ENCODE assay signal across 8 cellular contexts in genomic region chr1:20440785-20441200, GRCh38. TPM values are rescaled to one million over a fixed set of nuclear protein-coding genes. Genes with fewer than 3 reads are reported as not detected.
DNase-seq lines count a peak whose midpoint lies in the region; ATAC-seq and TF ChIP-seq lines count a peak whose summit lies in the region.

No MANE protein-coding gene starts in this region.

- TF ChIP-seq CTCF in endodermal cell (conservative IDR thresholded peaks at IDR 0.05), result no peak

- peaks cover 2% of the 10 kb centered on the region for H3K9me3 Mint-ChIP-seq in endodermal cell

- no peak overlapping the region for H3K27ac Mint-ChIP-seq in endodermal cell

- WGBS in endodermal cell (ENCODE audit: insufficient coverage in 1 of 2, insufficient read length in 1 of 2), 2 experiments, result 6 to 36% methylated on average over 2 to 6 of the region's 6 CpGs

- H3K9ac ChIP-seq in endodermal cell (ENCODE audit: extremely low read depth, low read length, poor library complexity, severe bottlenecking), result no peak overlapping the region

- no peaks in the 10 kb centered on the region for H3K9me3 ChIP-seq in endodermal cell (ENCODE audit: control insufficient read depth, low read length)

- no peak overlapping the region for H3K27ac ChIP-seq in endodermal cell (ENCODE audit: low read depth, low read length)

- peak; percentile 73 for DNase-seq in Daoy (ENCODE audit: low read depth)
- DNase-seq in NAMALWA (ENCODE audit: low spot score), result peak; percentile 87
- peak; percentile 10 to 21 for DNase-seq in activated CD4-positive, alpha-beta T cell treated with anti-CD3 and anti-CD28 coated beads, Interleukin-2, amount 50 U/mL, for 4 hours
- DNase-seq in endodermal cell, result peak; percentile 88
- peak; percentile 39 for DNase-seq in mucosa of gallbladder (ENCODE audit: low spot score)
- DNase-seq in activated gamma-delta T cell (lab: John Stamatoyannopoulos, UW), result no peak
- no peak for DNase-seq in activated gamma-delta T cell treated with Interleukin-2 at 50 U/mL for 16 hours

- ATAC-seq in HG02610 (IDR thresholded peaks at IDR 0.05; ENCODE audit: unreplicated experiment), result no peak

- peaks cover 37% of the 10 kb centered on the region for H3K27me3 Mint-ChIP-seq in endodermal cell (ENCODE audit: insufficient read depth)

- H3K27me3 ChIP-seq in endodermal cell (ENCODE audit: control insufficient read depth, insufficient read depth, low read length, poor library complexity, severe bottlenecking), result peaks cover 22% of the 10 kb centered on the region

- no peaks in the 10 kb centered on the region for H3K36me3 ChIP-seq in endodermal cell (ENCODE audit: control insufficient read depth, insufficient read depth, low read length)

- H3K4me3 Mint-ChIP-seq in endodermal cell, result no peak overlapping the region

- H3K4me3 ChIP-seq in endodermal cell (ENCODE audit: low read length), result no peak overlapping the region

- peaks cover 9% of the 10 kb centered on the region for H3K4me1 Mint-ChIP-seq in endodermal cell

- H3K4me1 ChIP-seq in endodermal cell (ENCODE audit: control insufficient read depth, insufficient read depth, low read length), result no peaks in the 10 kb centered on the region

- no peaks in the 10 kb centered on the region for H3K36me3 Mint-ChIP-seq in endodermal cell (ENCODE audit: low read depth)

RNA-seq across cellular contexts. Expression of gene CAMK2N1, which starts 45.2 kb away (rescaled TPM):
- total RNA-seq in Daoy (2014; rRNA removed; shearing (Covaris generic)), result 2.2 and 5.4 TPM in 2 replicates
- 10 to 100 TPM; 10.2 to 16.2 TPM for total RNA-seq in endodermal cell
- 29.4 TPM for polyA plus RNA-seq in endodermal cell (2013, experiment 1 of 2)
- 26.4 TPM for polyA plus RNA-seq in endodermal cell (2013, experiment 2 of 2)
- 140 TPM for total RNA-seq in mucosa of gallbladder

Comparison
In these comparisons a context has a peak if more than half of its experiments do, and no peak if none do; other contexts are left out.
1. DNase-seq: peak in Daoy (single experiment), NAMALWA (single experiment), activated CD4-positive, alpha-beta T cell treated with anti-CD3 and anti-CD28 coated beads, Interleukin-2, amount 50 U/mL, for 4 hours (2 of 2), endodermal cell (single experiment) and mucosa of gallbladder (single experiment); none in activated gamma-delta T cell (single experiment) and activated gamma-delta T cell treated with Interleukin-2 at 50 U/mL for 16 hours (single experiment).